ENCODE assay signal across 6 cellular contexts in genomic region chr6:15783484-15783883, GRCh38.
"Had no signal": no experiment of that assay in that cellular context is flagged by ENCODE, and none has a peak within 500 bp of the region (broad histone marks: within the 10 kb centered on the region; RNA-seq: fewer than 3 reads in every experiment).

No MANE protein-coding gene starts in this region.

- H3K4me3 ChIP-seq: K562 had no signal

- ATAC-seq: HepG2, K562 had no signal

- DNase-seq: IMR-90, KBM-7 had no signal

- FAIRE-seq: HepG2, HTR-8/SVneo, K562 had no signal

- H3K27ac ChIP-seq: HL-60 had no signal
